8 cellular contexts compared by ENCODE assay signal in the genomic region with DNA sequence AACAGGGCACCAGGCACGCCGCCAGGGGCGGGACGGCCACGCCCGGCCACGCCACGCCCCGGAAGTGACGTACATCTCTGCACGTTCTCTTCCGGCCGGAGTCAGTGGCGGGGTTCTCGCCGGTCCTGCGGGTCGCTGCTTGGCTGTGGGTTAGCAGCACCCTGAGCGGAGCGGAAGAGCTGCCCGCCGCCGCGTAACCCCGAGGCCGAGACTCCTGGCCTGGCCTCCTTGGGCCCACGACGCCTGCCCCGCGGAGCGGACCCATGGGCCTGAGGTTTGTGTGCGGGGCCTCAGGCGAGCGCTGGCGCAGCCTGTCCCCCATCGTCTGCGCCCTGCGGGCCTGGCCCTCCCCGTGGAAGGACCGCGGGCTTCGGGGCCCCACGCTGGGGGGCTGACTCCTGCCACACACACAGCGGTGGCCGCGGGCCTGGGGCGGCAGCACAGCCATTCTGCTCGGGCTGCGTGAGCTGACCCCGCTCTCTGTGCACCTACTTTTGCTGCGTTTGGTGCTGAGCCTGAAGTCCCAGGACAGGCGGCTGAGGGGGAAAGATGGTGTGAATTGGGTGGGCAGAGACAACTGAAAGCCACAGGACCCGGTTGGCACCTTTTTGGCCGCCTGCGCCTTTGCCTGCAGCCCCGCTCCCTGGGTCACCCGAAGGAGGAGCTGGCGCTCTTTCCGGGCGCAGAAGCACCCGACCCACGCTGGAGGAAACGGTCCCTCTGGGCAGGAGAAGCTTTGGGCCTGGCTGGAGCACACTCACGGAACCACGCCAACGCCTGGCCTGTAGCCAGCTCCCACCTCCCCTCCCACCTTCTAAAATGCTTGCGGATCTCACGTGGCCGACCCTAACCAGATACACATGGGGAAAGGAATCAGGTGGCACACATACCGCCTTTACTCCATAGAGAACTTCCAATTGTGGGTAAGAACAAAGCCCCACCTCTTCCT. TPM values are rescaled to one million over a fixed set of nuclear protein-coding genes. Genes with fewer than 3 reads are reported as not detected.
DNase-seq lines count a peak whose midpoint lies in the region; ATAC-seq and TF ChIP-seq lines count a peak whose summit lies in the region.

No MANE protein-coding gene starts in this region.

- intact Hi-C loops in OCI-LY7 (cut with micrococcal nuclease; ENCODE audit: unreplicated experiment) = loop anchor here (5.0 to 10.0 kb wide), 4 partner anchors 83 to 470 kb away; partner anchors contain the start of gene RNF4

- peak; percentile 84 for TF ChIP-seq POLR2A in erythroblast (IDR thresholded peaks at IDR 0.05; ENCODE audit: low read length)

- no peaks in the 10 kb centered on the region for H3K27me3 ChIP-seq in mucosa of rectum (ENCODE audit: control insufficient read depth in 2 of 2, insufficient read depth in 2 of 2, low read length in 2 of 2)

- POLR2A ChIA-PET in OCI-LY7 (lab: Charles Lee) = interaction anchor here (0.6 to 1.7 kb wide), 4 partner anchors 16 to 170 kb away, joined by 3 to 6 read pairs (median 4); no protein-coding TSS in a partner anchor

- ATAC-seq in GM21381 (IDR thresholded peaks at IDR 0.05; ENCODE audit: unreplicated experiment) = peak; percentile 43

- H3K4me3 ChIP-seq in OCI-LY7 (ENCODE audit: low read depth, low read length, poor library complexity, severe bottlenecking) (peak overlapping the region; percentile 98), mucosa of rectum (ENCODE audit: low read length in 2 of 2) (peak overlapping the region; percentile 82 to 87)

- peak overlapping the region; percentile 84 to 90 for H3K9ac ChIP-seq in mucosa of rectum (ENCODE audit: low read depth in 1 of 2, low read length in 2 of 2)

- peak overlapping the region; percentile 88 for H3K4me2 ChIP-seq in OCI-LY7 (ENCODE audit: low read length)

- no peaks in the 10 kb centered on the region for H3K9me2 ChIP-seq in OCI-LY7 (ENCODE audit: insufficient read depth, low read length)

- H4K20me1 ChIP-seq in OCI-LY7 (ENCODE audit: insufficient read depth, low read length) = no peaks in the 10 kb centered on the region

- peaks cover 55% of the 10 kb centered on the region for H3K36me3 ChIP-seq in OCI-LY7 (ENCODE audit: insufficient read depth, low read length)
- H3K36me3 ChIP-seq in mucosa of rectum (ENCODE audit: control insufficient read depth in 2 of 2, insufficient read depth in 2 of 2, low read length in 2 of 2) = peaks cover 19 to 34% of the 10 kb centered on the region in 2 donors

- peak; percentile 72 for DNase-seq in COLO829 (ENCODE audit: low spot score)
- DNase-seq in OCI-LY7 (ENCODE audit: low spot score) = peak; percentile 96
- DNase-seq in activated T-cell treated with anti-CD3 and anti-CD28 coated beads for 48 hours (ENCODE audit: low read depth) = peak; percentile 98
- peak; percentile 94 to 98 for DNase-seq in erythroblast (lab: John Stamatoyannopoulos, UW)
- DNase-seq in stimulated activated CD8-positive, alpha-beta memory T cell treated with anti-CD3 and anti-CD28 coated beads, Interleukin-4, amount 100 ng/mL, for 1 hour (ENCODE audit: low read depth in 2 of 2, low spot score in 1 of 2) = peak; percentile 95 to 98

- no peaks in the 10 kb centered on the region for H3K79me2 ChIP-seq in OCI-LY7 (ENCODE audit: insufficient read depth, low read depth, low read length)

- 0 out of 2 replicates have a peak, but pooled peaks have one; percentile 26 for TF ChIP-seq CTCF in OCI-LY7 (conservative IDR thresholded peaks at IDR 0.05; ENCODE audit: low read length)

- no peak for TF ChIP-seq EP300 in Ishikawa (IDR thresholded peaks at IDR 0.05; ENCODE audit: borderline replicate concordance)

- H3K9me3 ChIP-seq in OCI-LY7 (ENCODE audit: low read length) = no peaks in the 10 kb centered on the region
- H3K9me3 ChIP-seq in mucosa of rectum (ENCODE audit: control insufficient read depth in 2 of 2, low read length in 2 of 2) = no peaks in the 10 kb centered on the region

- no peak for TF ChIP-seq RAD21 in Ishikawa (IDR thresholded peaks at IDR 0.05; ENCODE audit: low read depth)

- H2AFZ ChIP-seq in OCI-LY7 (ENCODE audit: low read length) = 0 out of 2 replicates have a peak overlapping the region, but pooled peaks have one; percentile 24

- no TSS peak for BruUV-seq in OCI-LY7 (replicated peaks; lab: Mats Ljungman, UMichigan)

- H3K4me1 ChIP-seq in OCI-LY7 (ENCODE audit: insufficient read depth, low read length, poor library complexity, severe bottlenecking) (peaks cover 56% of the 10 kb centered on the region), mucosa of rectum (ENCODE audit: control insufficient read depth in 2 of 2, insufficient read depth in 2 of 2, low read length in 2 of 2) (peaks cover 33 to 34% of the 10 kb centered on the region in 2 donors)

- peak overlapping the region; percentile 53 for H3K27ac ChIP-seq in OCI-LY7 (ENCODE audit: low read depth, low read length, poor library complexity, severe bottlenecking)
- H3K27ac ChIP-seq in mucosa of rectum (ENCODE audit: low read depth in 2 of 2, low read length in 2 of 2) = peak overlapping the region; percentile 82 to 87

- CTCF ChIA-PET in OCI-LY7 (lab: Charles Lee; ENCODE audit: unreplicated experiment) = interaction anchor here (0.6 kb wide), 2 partner anchors 19 to 170 kb away, joined by 3 read pairs; no protein-coding TSS in a partner anchor

TF ChIP-seq in Ishikawa, 13 proteins besides CTCF, POLR2A, EP300 and RAD21:
- TF ChIP-seq, protein P1, sequence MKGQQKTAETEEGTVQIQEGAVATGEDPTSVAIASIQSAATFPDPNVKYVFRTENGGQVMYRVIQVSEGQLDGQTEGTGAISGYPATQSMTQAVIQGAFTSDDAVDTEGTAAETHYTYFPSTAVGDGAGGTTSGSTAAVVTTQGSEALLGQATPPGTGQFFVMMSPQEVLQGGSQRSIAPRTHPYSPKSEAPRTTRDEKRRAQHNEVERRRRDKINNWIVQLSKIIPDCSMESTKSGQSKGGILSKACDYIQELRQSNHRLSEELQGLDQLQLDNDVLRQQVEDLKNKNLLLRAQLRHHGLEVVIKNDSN (IDR thresholded peaks at IDR 0.05) = 0 out of 2 replicates have a peak, but pooled peaks have one; percentile 21
- TF ChIP-seq NFIC (IDR thresholded peaks at IDR 0.05) (peak; percentile 39; the same call in 1 of the 2 replicates), TEAD4 (IDR thresholded peaks at IDR 0.05) (no peak), TAF1 (IDR thresholded peaks at IDR 0.05; ENCODE audit: low read depth) (peak; percentile 89), CREB1 (IDR thresholded peaks at IDR 0.05; ENCODE audit: low read depth) (peak; percentile 59; the same call in 1 of the 2 replicates), REST (IDR thresholded peaks at IDR 0.05; ENCODE audit: low read depth) (no peak)
- TF ChIP-seq, protein P2, sequence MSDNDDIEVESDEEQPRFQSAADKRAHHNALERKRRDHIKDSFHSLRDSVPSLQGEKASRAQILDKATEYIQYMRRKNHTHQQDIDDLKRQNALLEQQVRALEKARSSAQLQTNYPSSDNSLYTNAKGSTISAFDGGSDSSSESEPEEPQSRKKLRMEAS (IDR thresholded peaks at IDR 0.05) = peak; percentile 63; the same call in 1 of the 2 replicates

RNA-seq across cellular contexts. Expression of gene NOP14, which starts 28.1 kb away (rescaled TPM):
- total RNA-seq in OCI-LY7 (2014; rRNA removed; shearing (Covaris generic)) = 31.7 and 35.9 TPM in 2 replicates
- 56.7 and 66.2 TPM in 2 replicates for total RNA-seq in OCI-LY7 (2022)

RNA-seq across cellular contexts. Expression of gene GRK4, which starts 28.3 kb away (rescaled TPM):
- 5.3 and 6.5 TPM in 2 replicates for total RNA-seq in OCI-LY7 (2014; rRNA removed; shearing (Covaris generic))
- total RNA-seq in OCI-LY7 (2022) = 8.9 and 9.1 TPM in 2 replicates

Comparison
In these comparisons a context has a peak if more than half of its experiments do, and no peak if none do; other contexts are left out.
1. Peak in every context shown above with its lines: DNase-seq, ATAC-seq, H3K4me3 ChIP-seq and H3K27ac ChIP-seq.